In genomic region chr13:40611004-40611403, GRCh38 we compare ENCODE assay signal across 14 cellular contexts. TPM values are rescaled to one million over a fixed set of nuclear protein-coding genes. Genes with fewer than 3 reads are reported as not detected.
DNase-seq lines count a peak whose midpoint lies in the region; ATAC-seq and TF ChIP-seq lines count a peak whose summit lies in the region.
"Had no signal": no experiment of that assay in that cellular context is flagged by ENCODE, and none has a peak within 500 bp of the region (broad histone marks: within the 10 kb centered on the region; RNA-seq: fewer than 3 reads in every experiment).

No MANE protein-coding gene starts in this region.

- no peaks in the 10 kb centered on the region for H3K9me3 Mint-ChIP-seq in natural killer cell treated with Interleukin-12 subunit alpha and Interleukin-12 subunit beta and Interleukin-15 and Interleukin-18, amount 100 ng/mL, for 72 hours
- no peaks in the 10 kb centered on the region for H3K9me3 Mint-ChIP-seq in natural killer cell
- H3K9me3 Mint-ChIP-seq in activated naive CD8-positive, alpha-beta T cell (ENCODE audit: low read depth), result no peaks in the 10 kb centered on the region
- H3K9me3 Mint-ChIP-seq: brain had no signal

- no peak for ATAC-seq in natural killer cell treated with Interleukin-12 subunit alpha and Interleukin-12 subunit beta and Interleukin-15 and Interleukin-18, amount 100 ng/mL, for 72 hours
- ATAC-seq in natural killer cell, result no peak
- ATAC-seq in HG03159 (IDR thresholded peaks at IDR 0.05; ENCODE audit: unreplicated experiment), result no peak

- intact Hi-C loops in natural killer cell (cut with micrococcal nuclease), result no loop called here

- no peak for DNase-seq in natural killer cell treated with Interleukin-12 subunit alpha and Interleukin-12 subunit beta and Interleukin-15 and Interleukin-18, amount 100 ng/mL, for 72 hours (ENCODE audit: low spot score)
- DNase-seq in natural killer cell, result no peak
- DNase-seq in glomerular endothelial cell (ENCODE audit: extremely low read depth, low read depth, low spot score), result peak; percentile 60
- no peak for DNase-seq in NCI-H128 (lab: John Stamatoyannopoulos, UW; ENCODE audit: unreplicated experiment)
- DNase-seq in stimulated activated CD4-positive, alpha-beta T cell treated with anti-CD3 and anti-CD28 coated beads, Interleukin-12 subunit alpha, Interleukin-12 subunit beta, amount 100 ng/mL, for 4 hours, result no peak
- DNase-seq: activated CD4-positive, alpha-beta T cell treated with anti-CD3 and anti-CD28 coated beads for 1 hour; AML-193; Kasumi-1; NCI-H1417 treated with DMSO at 0.1 percent for 48 hours; NCI-H2227 treated with DMSO at 0.1 percent for 48 hours; posterior cingulate gyrus had no signal

- H3K27ac Mint-ChIP-seq in natural killer cell treated with Interleukin-12 subunit alpha and Interleukin-12 subunit beta and Interleukin-15 and Interleukin-18, amount 100 ng/mL, for 72 hours, result peak overlapping the region; percentile 12 to 31
- H3K27ac Mint-ChIP-seq in natural killer cell, result peak overlapping the region in 1 of 2 donors; percentile 99
- peak overlapping the region; percentile 93 for H3K27ac Mint-ChIP-seq in activated naive CD8-positive, alpha-beta T cell
- H3K27ac Mint-ChIP-seq: brain had no signal

- H3K27me3 Mint-ChIP-seq in natural killer cell treated with Interleukin-12 subunit alpha and Interleukin-12 subunit beta and Interleukin-15 and Interleukin-18, amount 100 ng/mL, for 72 hours, result no peaks in the 10 kb centered on the region
- H3K27me3 Mint-ChIP-seq in natural killer cell (ENCODE audit: low read depth in 2 of 2), result no peaks in the 10 kb centered on the region
- H3K27me3 Mint-ChIP-seq in activated naive CD8-positive, alpha-beta T cell, result no peaks in the 10 kb centered on the region

- no peak for TF ChIP-seq CTCF in natural killer cell (IDR thresholded peaks at IDR 0.05)

- peaks cover 38 to 46% of the 10 kb centered on the region in 2 donors for H3K4me1 Mint-ChIP-seq in natural killer cell treated with Interleukin-12 subunit alpha and Interleukin-12 subunit beta and Interleukin-15 and Interleukin-18, amount 100 ng/mL, for 72 hours (ENCODE audit: low read depth in 2 of 2)
- H3K4me1 Mint-ChIP-seq in natural killer cell, result peaks cover 31 to 51% of the 10 kb centered on the region in 2 donors
- H3K4me1 Mint-ChIP-seq in activated naive CD8-positive, alpha-beta T cell (ENCODE audit: low read depth), result peaks cover 98% of the 10 kb centered on the region

- H3K4me3 Mint-ChIP-seq in natural killer cell treated with Interleukin-12 subunit alpha and Interleukin-12 subunit beta and Interleukin-15 and Interleukin-18, amount 100 ng/mL, for 72 hours, result no peak overlapping the region
- H3K4me3 Mint-ChIP-seq in natural killer cell, result no peak overlapping the region
- peak overlapping the region; percentile 56 for H3K4me3 Mint-ChIP-seq in activated naive CD8-positive, alpha-beta T cell
- H3K4me3 Mint-ChIP-seq: brain had no signal

- H3K36me3 Mint-ChIP-seq in natural killer cell treated with Interleukin-12 subunit alpha and Interleukin-12 subunit beta and Interleukin-15 and Interleukin-18, amount 100 ng/mL, for 72 hours, result no peaks in the 10 kb centered on the region
- no peaks in the 10 kb centered on the region for H3K36me3 Mint-ChIP-seq in natural killer cell
- peaks cover 17% of the 10 kb centered on the region for H3K36me3 Mint-ChIP-seq in activated naive CD8-positive, alpha-beta T cell
- H3K36me3 Mint-ChIP-seq: brain had no signal

RNA-seq across cellular contexts. Expression of gene FOXO1, which starts 55.4 kb away (rescaled TPM):
- 1 to 10 TPM; 6.1 to 9.5 TPM for total RNA-seq in natural killer cell treated with Interleukin-12 subunit alpha and Interleukin-12 subunit beta and Interleukin-15 and Interleukin-18, amount 100 ng/mL, for 72 hours
- total RNA-seq in natural killer cell (10 to 100 TPM; 23.9 to 29.8 (median 27.6) TPM), glomerular endothelial cell (33.7 and 68.3 TPM in 2 replicates)
